Comparison of ENCODE assay signal across 11 cellular contexts in genomic region chr18:75226301-75226955, GRCh38. TPM values are rescaled to one million over a fixed set of nuclear protein-coding genes. Genes with fewer than 3 reads are reported as not detected.
DNase-seq lines count a peak whose midpoint lies in the region; ATAC-seq and TF ChIP-seq lines count a peak whose summit lies in the region.
"Had no signal": no experiment of that assay in that cellular context is flagged by ENCODE, and none has a peak within 500 bp of the region (broad histone marks: within the 10 kb centered on the region; RNA-seq: fewer than 3 reads in every experiment).

No MANE protein-coding gene starts in this region.

- no peak for DNase-seq in Right ventricle myocardium inferior (ENCODE audit: missing footprints)
- DNase-seq in cardiac septum (ENCODE audit: low spot score), result no peak
- peak in 1 of 2 donors; percentile 50 for DNase-seq in foreskin fibroblast
- no peak for DNase-seq in neural progenitor cell (ENCODE audit: low spot score)
- DNase-seq in brain microvascular endothelial cell, result no peak
- DNase-seq in NCI-H187 treated with DMSO at 0.1 percent for 48 hours (lab: John Stamatoyannopoulos, UW), result no peak
- DNase-seq: amniotic stem cell, NCI-H2029, T-helper 2 cell had no signal

- peaks cover 48% of the 10 kb centered on the region for H3K4me1 Mint-ChIP-seq in neural progenitor cell

- H3K36me3 ChIP-seq in neural progenitor cell, result no peaks in the 10 kb centered on the region
- no peaks in the 10 kb centered on the region for H3K36me3 ChIP-seq in brain microvascular endothelial cell (replicated peaks)

- H3K9me3 ChIP-seq in neural progenitor cell (ENCODE audit: low read depth), result no peaks in the 10 kb centered on the region

- H3K9me3 Mint-ChIP-seq in neural progenitor cell, result no peaks in the 10 kb centered on the region

- peak overlapping the region; percentile 43 for H3K4me3 Mint-ChIP-seq in neural progenitor cell

- H3K79me2 ChIP-seq in neural progenitor cell (ENCODE audit: low read depth), result no peaks in the 10 kb centered on the region

- peaks cover 7% of the 10 kb centered on the region for H3K27me3 Mint-ChIP-seq in neural progenitor cell (ENCODE audit: insufficient read depth, low read depth)

- H3K9ac ChIP-seq in neural progenitor cell, result no peak overlapping the region

- intact Hi-C loops in Right ventricle myocardium inferior (cut with DNase I), result no loop called here
- intact Hi-C loops in cardiac septum (cut with DNase I), result loop anchor here (2.0 kb wide), 1 partner anchor 18 kb away; the partner anchor contains the start of gene PTGR3

- no peak overlapping the region for H3K4me2 ChIP-seq in neural progenitor cell

- TF ChIP-seq CTCF in foreskin fibroblast (IDR thresholded peaks at IDR 0.05; ENCODE audit: low read depth, low read length) (no peak), neural progenitor cell (IDR thresholded peaks at IDR 0.05) (no peak), brain microvascular endothelial cell (IDR thresholded peaks at IDR 0.05; ENCODE audit: low read depth, low read length, missing control alignments) (no peak)

- H2AFZ ChIP-seq in neural progenitor cell (replicated peaks), result no peak overlapping the region

- H3K27me3 ChIP-seq in neural progenitor cell, result no peaks in the 10 kb centered on the region
- H3K27me3 ChIP-seq in brain microvascular endothelial cell (replicated peaks), result no peaks in the 10 kb centered on the region

- ATAC-seq in Right ventricle myocardium inferior (peak; percentile 11), GM21619 (IDR thresholded peaks at IDR 0.05; ENCODE audit: unreplicated experiment) (no peak), HG03196 (IDR thresholded peaks at IDR 0.05; ENCODE audit: unreplicated experiment) (no peak)

- H3K4me3 ChIP-seq in foreskin fibroblast (ENCODE audit: low read depth in 1 of 2, low read length in 2 of 2), result peak overlapping the region; percentile 19 to 47
- H3K4me3 ChIP-seq in neural progenitor cell, result no peak overlapping the region
- H3K4me3 ChIP-seq in brain microvascular endothelial cell (ENCODE audit: low read depth, low read length), result no peak overlapping the region

- peaks cover 3% of the 10 kb centered on the region for H3K4me1 ChIP-seq in neural progenitor cell

- no peak overlapping the region for H3K27ac ChIP-seq in neural progenitor cell
- no peak overlapping the region for H3K27ac ChIP-seq in brain microvascular endothelial cell

- in situ Hi-C loops in brain microvascular endothelial cell (cut with HindIII; ENCODE audit: low pct_ligation_motif_present, low sequenced_read_pairs), result no loop called here

- H3F3A ChIP-seq in neural progenitor cell (ENCODE audit: low read depth), result no peaks in the 10 kb centered on the region

- peak overlapping the region; percentile 87 for H3K27ac Mint-ChIP-seq in neural progenitor cell

- H3K36me3 Mint-ChIP-seq in neural progenitor cell, result no peaks in the 10 kb centered on the region

- H4K20me1 ChIP-seq in neural progenitor cell (ENCODE audit: low read depth), result no peaks in the 10 kb centered on the region

RNA-seq across cellular contexts. Expression of gene TSHZ1, which starts 15.8 kb away (rescaled TPM):
- total RNA-seq in Right ventricle myocardium inferior, result 23.1 TPM
- total RNA-seq in cardiac septum, result 13.3 TPM
- 0.06 and 0.15 TPM in 2 replicates for total RNA-seq in neural progenitor cell (ENCODE audit: low replicate concordance)

RNA-seq across cellular contexts. Expression of gene PTGR3, which starts 17.5 kb away (rescaled TPM):
- total RNA-seq in Right ventricle myocardium inferior (71.5 TPM), cardiac septum (33.7 TPM), neural progenitor cell (ENCODE audit: low replicate concordance) (7.5 and 13.0 TPM in 2 replicates)

Comparison
In these comparisons a context has a peak if more than half of its experiments do, and no peak if none do; other contexts are left out.
1. H3K4me3 ChIP-seq: peak in foreskin fibroblast (2 of 2); none in neural progenitor cell (single experiment) and brain microvascular endothelial cell (single experiment).
2. RNA of gene TSHZ1, which starts 15.8 kb away (total RNA-seq): 23.1 TPM in Right ventricle myocardium inferior (single experiment) and 13.3 TPM in cardiac septum (single experiment); 0.06 to 0.15 TPM in neural progenitor cell; every median in the first group is over 10 times any median in the second.